Comparison of ENCODE assay signal across 21 cellular contexts in the genomic region with DNA sequence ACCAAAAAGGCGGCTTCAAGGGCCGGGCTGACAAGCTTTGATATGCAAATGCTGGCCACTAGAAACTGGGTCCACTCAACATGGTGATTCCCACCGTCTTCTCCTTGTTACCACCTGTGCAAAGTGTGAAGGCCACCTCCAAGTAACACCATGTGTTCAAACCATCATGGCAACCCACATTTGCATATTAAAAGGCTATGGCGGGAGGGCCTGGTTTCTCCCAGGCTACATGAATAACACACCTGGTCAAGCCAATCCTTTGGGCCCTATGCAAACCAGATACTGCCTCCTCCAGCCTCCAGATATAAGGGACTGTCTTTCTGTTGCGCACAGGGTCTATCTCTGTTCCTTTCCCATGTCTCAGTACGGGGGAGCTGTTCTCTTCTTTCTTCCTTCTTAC.
"Had no signal": no experiment of that assay in that cellular context is flagged by ENCODE, and none has a peak within 500 bp of the region (broad histone marks: within the 10 kb centered on the region; RNA-seq: fewer than 3 reads in every experiment).

No MANE protein-coding gene starts in this region.

- DNase-seq: natural killer cell; occipital lobe; psoas muscle; right cardiac atrium; right lobe of liver; sigmoid colon; stimulated activated CD4-positive, alpha-beta T cell treated with anti-CD3 and anti-CD28 coated beads, Interleukin-4, amount 100 ng/mL, for 1 hour had no signal

- H2AFZ ChIP-seq: neural progenitor cell, parathyroid adenoma had no signal

- H3K27ac Mint-ChIP-seq: naive thymus-derived CD4-positive, alpha-beta T cell; natural killer cell; nephron; neural progenitor cell; progenitor cell of endocrine pancreas; stimulated activated naive B cell treated with anti-CD40 and anti-IgM and Interleukin-4, amounts not matched to agents 10 μg/mL and 1 μg/mL and 100 μg/mL, for 72 hours; stimulated activated naive CD8-positive, alpha-beta T cell treated with anti-CD3 and anti-CD28 coated beads, Interleukin-15, Interleukin-2, amounts not matched to agents 100 ng/mL and 50 ng/mL, for 24 hours had no signal

- H3K4me3 ChIP-seq: neural progenitor cell, ovary, psoas muscle, right lobe of liver, sigmoid colon, stomach, thoracic aorta, thyroid gland, tibial nerve, upper lobe of left lung, uterus had no signal

- H3K27ac ChIP-seq: neural progenitor cell, ovary, parathyroid adenoma, psoas muscle, right lobe of liver, sigmoid colon, stomach, thoracic aorta, thyroid gland, tibial nerve, upper lobe of left lung, uterus had no signal

- H3K9me3 ChIP-seq: ovary, psoas muscle, right lobe of liver, sigmoid colon, stomach, thoracic aorta, thyroid gland, tibial nerve, upper lobe of left lung, uterus had no signal

- H3K9ac ChIP-seq: neural progenitor cell, parathyroid adenoma had no signal

- H3K79me2 ChIP-seq: parathyroid adenoma had no signal

- H3K4me1 Mint-ChIP-seq: natural killer cell, nephron, neural progenitor cell had no signal

- H3K27me3 Mint-ChIP-seq: naive thymus-derived CD4-positive, alpha-beta T cell; progenitor cell of endocrine pancreas; stimulated activated naive B cell treated with anti-CD40 and anti-IgM and Interleukin-4, amounts not matched to agents 10 μg/mL and 1 μg/mL and 100 μg/mL, for 72 hours; stimulated activated naive CD8-positive, alpha-beta T cell treated with anti-CD3 and anti-CD28 coated beads, Interleukin-15, Interleukin-2, amounts not matched to agents 100 ng/mL and 50 ng/mL, for 24 hours had no signal

- H3K36me3 ChIP-seq: neural progenitor cell, ovary, right lobe of liver, sigmoid colon, stomach, thoracic aorta, thyroid gland, upper lobe of left lung, uterus had no signal

- H3K36me3 Mint-ChIP-seq: natural killer cell; neural progenitor cell; stimulated activated naive B cell treated with anti-CD40 and anti-IgM and Interleukin-4, amounts not matched to agents 10 μg/mL and 1 μg/mL and 100 μg/mL, for 72 hours had no signal

- H3K9me3 Mint-ChIP-seq: natural killer cell; stimulated activated naive B cell treated with anti-CD40 and anti-IgM and Interleukin-4, amounts not matched to agents 10 μg/mL and 1 μg/mL and 100 μg/mL, for 72 hours; stimulated activated naive CD8-positive, alpha-beta T cell treated with anti-CD3 and anti-CD28 coated beads, Interleukin-15, Interleukin-2, amounts not matched to agents 100 ng/mL and 50 ng/mL, for 24 hours had no signal

- H3K4me2 ChIP-seq: neural progenitor cell had no signal

- H3K27me3 ChIP-seq: neural progenitor cell, ovary, right lobe of liver, sigmoid colon, stomach, thyroid gland, tibial nerve, upper lobe of left lung, uterus had no signal

- H3K4me1 ChIP-seq: neural progenitor cell, parathyroid adenoma, psoas muscle, right lobe of liver, sigmoid colon, stomach, thyroid gland, tibial nerve, upper lobe of left lung had no signal

- H3K4me3 Mint-ChIP-seq: naive thymus-derived CD4-positive, alpha-beta T cell; natural killer cell; nephron; neural progenitor cell; stimulated activated naive B cell treated with anti-CD40 and anti-IgM and Interleukin-4, amounts not matched to agents 10 μg/mL and 1 μg/mL and 100 μg/mL, for 72 hours; stimulated activated naive CD8-positive, alpha-beta T cell treated with anti-CD3 and anti-CD28 coated beads, Interleukin-15, Interleukin-2, amounts not matched to agents 100 ng/mL and 50 ng/mL, for 24 hours had no signal
